ENCODE assay signal across 13 cellular contexts in the genomic region with DNA sequence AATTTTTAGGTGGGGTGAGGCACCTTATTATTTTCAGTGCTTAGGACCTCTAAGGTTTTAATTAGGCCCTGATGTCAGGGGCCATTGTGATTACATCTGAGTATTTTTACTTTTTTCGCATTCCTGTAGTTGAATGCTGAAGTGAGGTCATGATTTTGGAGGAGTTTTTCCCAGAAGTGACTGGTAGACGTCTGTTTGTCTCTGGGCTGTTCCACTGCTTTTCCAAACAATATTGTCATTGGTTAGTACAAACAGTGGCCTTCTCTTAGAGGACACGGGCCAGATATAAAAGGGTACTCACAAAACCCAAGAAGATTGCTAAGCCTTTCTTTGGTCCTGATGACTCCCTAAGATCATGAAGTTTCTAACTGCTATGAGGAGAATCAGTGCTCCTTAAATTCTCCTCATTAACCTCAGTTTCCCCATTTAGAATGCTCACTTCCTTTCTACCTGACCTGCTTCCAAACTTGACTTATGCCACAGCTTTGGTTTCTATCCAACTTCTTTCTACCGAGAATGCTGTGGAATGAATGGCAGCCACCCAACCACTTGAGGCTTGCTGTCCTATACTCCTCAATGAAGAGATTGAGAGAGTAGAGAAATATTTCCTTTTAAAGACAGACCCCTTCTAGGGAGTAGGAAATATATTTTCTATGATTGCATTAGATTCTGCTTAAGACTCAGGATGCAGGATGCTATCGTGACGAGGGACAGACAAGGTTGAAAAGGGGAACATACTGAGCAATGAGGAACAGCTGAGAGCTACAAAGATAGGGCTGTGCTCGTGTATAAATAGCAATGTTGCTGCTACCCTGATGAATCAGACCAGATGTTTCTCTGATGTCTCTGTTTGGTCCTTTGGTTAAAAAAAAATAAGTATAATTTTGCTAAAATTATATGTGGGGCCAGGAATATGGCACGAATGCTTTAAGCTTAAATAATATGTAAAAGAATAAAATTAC. TPM values are rescaled to one million over a fixed set of nuclear protein-coding genes. Genes with fewer than 3 reads are reported as not detected.
DNase-seq lines count a peak whose midpoint lies in the region; ATAC-seq and TF ChIP-seq lines count a peak whose summit lies in the region.
"Had no signal": no experiment of that assay in that cellular context is flagged by ENCODE, and none has a peak within 500 bp of the region (broad histone marks: within the 10 kb centered on the region; RNA-seq: fewer than 3 reads in every experiment).

No MANE protein-coding gene starts in this region.

- H3K36me3 Mint-ChIP-seq in activated naive CD4-positive, alpha-beta T cell treated with anti-CD3 and anti-CD28 coated beads, Interleukin-2, amount 50 U/mL, for 72 hours: peaks cover 0 to 9% of the 10 kb centered on the region in 2 donors
- H3K36me3 Mint-ChIP-seq: natural killer cell had no signal

- TF ChIP-seq POLR2A in gastroesophageal sphincter (IDR thresholded peaks at IDR 0.05): no peak

- H3K4me3 ChIP-seq in AG09309 (ENCODE audit: control insufficient read depth, low read depth, low read length) (no peak overlapping the region), Karpas-422 (ENCODE audit: low read length) (no peak overlapping the region), right cardiac atrium (ENCODE audit: low read length) (no peak overlapping the region), gastroesophageal sphincter (no peak overlapping the region)
- H3K4me3 ChIP-seq: SJCRH30 had no signal

- no peak for TF ChIP-seq EP300 in gastroesophageal sphincter (IDR thresholded peaks at IDR 0.05)

- TF ChIP-seq CTCF in AG09309 (IDR thresholded peaks at IDR 0.05; ENCODE audit: control insufficient read depth, insufficient read depth, low read depth, low read length, missing control alignments): no peak
- no peak for TF ChIP-seq CTCF in gastroesophageal sphincter (IDR thresholded peaks at IDR 0.05)

- H3K9me3 ChIP-seq in Karpas-422 (ENCODE audit: low read length): no peaks in the 10 kb centered on the region
- no peaks in the 10 kb centered on the region for H3K9me3 ChIP-seq in right cardiac atrium (ENCODE audit: control insufficient read depth, low read length)
- no peaks in the 10 kb centered on the region for H3K9me3 ChIP-seq in gastroesophageal sphincter
- H3K9me3 ChIP-seq: SJCRH30 had no signal

- no peak overlapping the region for H3K27ac ChIP-seq in Karpas-422 (ENCODE audit: low read length)
- H3K27ac ChIP-seq in angular gyrus (ENCODE audit: low read depth, low read length): peak overlapping the region; percentile 31
- H3K27ac ChIP-seq in right cardiac atrium (ENCODE audit: low read length): no peak overlapping the region
- no peak overlapping the region for H3K27ac ChIP-seq in gastroesophageal sphincter
- H3K27ac ChIP-seq: SJCRH30 had no signal

- no peak overlapping the region for H3K9ac ChIP-seq in Karpas-422 (ENCODE audit: low read length)

- intact Hi-C loops in right cardiac atrium (cut with DNase I): no loop called here

- no peaks in the 10 kb centered on the region for H3K79me2 ChIP-seq in Karpas-422 (ENCODE audit: low read length)

- no peaks in the 10 kb centered on the region for H3K9me2 ChIP-seq in Karpas-422 (replicated peaks; ENCODE audit: insufficient read depth, low read length)

- H3K27ac Mint-ChIP-seq in activated naive CD4-positive, alpha-beta T cell treated with anti-CD3 and anti-CD28 coated beads, Interleukin-2, amount 50 U/mL, for 72 hours: no peak overlapping the region
- H3K27ac Mint-ChIP-seq: activated naive CD4-positive, alpha-beta T cell treated with anti-CD3 and anti-CD28 coated beads for 36 hours; effector memory CD8-positive, alpha-beta T cell; natural killer cell had no signal

- no peak overlapping the region for H2AFZ ChIP-seq in Karpas-422 (ENCODE audit: low read length)

- H3K36me3 ChIP-seq in Karpas-422 (ENCODE audit: insufficient read depth, low read length) (no peaks in the 10 kb centered on the region), gastroesophageal sphincter (no peaks in the 10 kb centered on the region)
- H3K36me3 ChIP-seq: SJCRH30 had no signal

- DNase-seq in AG09309 (ENCODE audit: low read depth): peak; percentile 57
- peak; percentile 42 for DNase-seq in Karpas-422
- DNase-seq in right cardiac atrium: no peak
- DNase-seq in activated naive CD4-positive, alpha-beta T cell treated with anti-CD3 and anti-CD28 coated beads, Interleukin-2, amount 50 U/mL, for 72 hours (ENCODE audit: low spot score in 2 of 2): no peak
- DNase-seq in NCI-H2029 treated with DMSO at 0.1 percent for 48 hours (lab: John Stamatoyannopoulos, UW): no peak
- DNase-seq: activated naive CD4-positive, alpha-beta T cell treated with anti-CD3 and anti-CD28 coated beads for 36 hours; effector memory CD8-positive, alpha-beta T cell; natural killer cell; NCI-H226 had no signal

- H3K4me2 ChIP-seq in Karpas-422 (ENCODE audit: low read depth, low read length, poor library complexity, severe bottlenecking): no peak overlapping the region

- H3K4me1 ChIP-seq in Karpas-422 (ENCODE audit: low read length) (no peaks in the 10 kb centered on the region), right cardiac atrium (ENCODE audit: control insufficient read depth, insufficient read depth, low read length) (peaks cover 2% of the 10 kb centered on the region), gastroesophageal sphincter (no peaks in the 10 kb centered on the region)
- H3K4me1 ChIP-seq: SJCRH30 had no signal

- H4K20me1 ChIP-seq in Karpas-422 (ENCODE audit: insufficient read depth, low read depth, low read length): no peaks in the 10 kb centered on the region

- H3K27me3 ChIP-seq in Karpas-422 (ENCODE audit: low read length) (no peaks in the 10 kb centered on the region), right cardiac atrium (ENCODE audit: control insufficient read depth, insufficient read depth) (no peaks in the 10 kb centered on the region), gastroesophageal sphincter (no peaks in the 10 kb centered on the region)
- H3K27me3 ChIP-seq: SJCRH30 had no signal

- WGBS in right cardiac atrium: 37% methylated on average over 8 of the region's 8 CpGs
- WGBS in gastroesophageal sphincter (ENCODE audit: low coverage in 1 of 2), 2 donors: 39 to 63% methylated on average over 7 to 8 of the region's 8 CpGs

- peaks cover 11 to 15% of the 10 kb centered on the region in 2 donors for H3K9me3 Mint-ChIP-seq in activated naive CD4-positive, alpha-beta T cell treated with anti-CD3 and anti-CD28 coated beads, Interleukin-2, amount 50 U/mL, for 72 hours

- ATAC-seq in right cardiac atrium: peak; percentile 81 to 89
- ATAC-seq in gastroesophageal sphincter: no peak
- no peak for ATAC-seq in activated naive CD4-positive, alpha-beta T cell treated with anti-CD3 and anti-CD28 coated beads, Interleukin-2, amount 50 U/mL, for 72 hours
- ATAC-seq in HG02938 (IDR thresholded peaks at IDR 0.05; ENCODE audit: unreplicated experiment): no peak
- ATAC-seq: effector memory CD8-positive, alpha-beta T cell; natural killer cell had no signal

RNA-seq across cellular contexts. Expression of a gene that starts 7.3 kb away (rescaled TPM):
- not detected in 2 replicates for total RNA-seq in Karpas-422 (2014; rRNA removed; shearing (Covaris generic); ENCODE audit: low replicate concordance)
- total RNA-seq in right cardiac atrium: 10 to 100 TPM; 21.2 to 34.3 (median 29.6) TPM
- polyA plus RNA-seq in right cardiac atrium: 6.9 TPM
- total RNA-seq in gastroesophageal sphincter: 10 to 100 TPM; 17.0 to 27.4 (median 20.2) TPM
- not detected for total RNA-seq in activated naive CD4-positive, alpha-beta T cell treated with anti-CD3 and anti-CD28 coated beads, Interleukin-2, amount 50 U/mL, for 72 hours
- total RNA-seq: activated naive CD4-positive, alpha-beta T cell treated with anti-CD3 and anti-CD28 coated beads for 36 hours had no signal

Comparison
In these comparisons a context has a peak if more than half of its experiments do, and no peak if none do; other contexts are left out.
1. DNase-seq: peak in AG09309 (single experiment) and Karpas-422 (single experiment); none in right cardiac atrium (0 of 3), activated naive CD4-positive, alpha-beta T cell treated with anti-CD3 and anti-CD28 coated beads, Interleukin-2, amount 50 U/mL, for 72 hours (0 of 2) and NCI-H2029 treated with DMSO at 0.1 percent for 48 hours (single experiment).
2. ATAC-seq: peak in right cardiac atrium (2 of 2); none in gastroesophageal sphincter (single experiment), activated naive CD4-positive, alpha-beta T cell treated with anti-CD3 and anti-CD28 coated beads, Interleukin-2, amount 50 U/mL, for 72 hours (0 of 2) and HG02938 (single experiment).
3. RNA of a gene that starts 7.3 kb away (total RNA-seq): 21.2 to 34.3 TPM in right cardiac atrium and 17.0 to 27.4 TPM in gastroesophageal sphincter; not detected in activated naive CD4-positive, alpha-beta T cell treated with anti-CD3 and anti-CD28 coated beads, Interleukin-2, amount 50 U/mL, for 72 hours and not detected in Karpas-422; every median in the first group is over 10 times any median in the second.